Comparison of ENCODE assay signal across 23 cellular contexts in the genomic region with DNA sequence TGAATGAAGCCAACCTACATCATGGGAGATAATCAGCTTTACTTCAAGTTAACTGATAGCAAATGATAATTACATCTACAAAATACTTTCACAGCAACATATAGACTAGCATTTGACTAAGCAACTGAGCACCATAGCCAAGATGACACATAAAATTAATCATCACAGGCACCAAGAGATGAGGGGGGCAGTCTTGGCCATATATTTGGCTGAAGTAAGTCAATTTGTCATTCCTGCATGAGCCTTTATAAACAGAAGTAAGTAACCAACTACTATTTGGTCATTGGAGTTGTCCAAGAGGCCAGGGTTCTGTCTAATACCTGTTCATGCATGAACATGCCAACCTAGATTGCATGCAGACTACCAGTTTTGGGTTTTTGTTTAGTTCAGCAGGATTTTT. TPM values are rescaled to one million over a fixed set of nuclear protein-coding genes. Genes with fewer than 3 reads are reported as not detected.
DNase-seq lines count a peak whose midpoint lies in the region; ATAC-seq and TF ChIP-seq lines count a peak whose summit lies in the region.
"Had no signal": no experiment of that assay in that cellular context is flagged by ENCODE, and none has a peak within 500 bp of the region (broad histone marks: within the 10 kb centered on the region; RNA-seq: fewer than 3 reads in every experiment).

No MANE protein-coding gene starts in this region.

- H3K27ac ChIP-seq in foreskin keratinocyte (no peak overlapping the region), heart left ventricle (peak overlapping the region in 1 of 12 donors; percentile 29), left ventricle myocardium inferior (replicated peaks) (no peak overlapping the region)
- H3K27ac ChIP-seq: C4-2B, upper lobe of right lung had no signal

- H3K27ac Mint-ChIP-seq in CD14-positive monocyte (peak overlapping the region; percentile 69 to 96 (median 86)), activated B cell treated with CpG ODN at 0.5 μM for 24 hours (peak overlapping the region; percentile 20)

- H3K4me3 Mint-ChIP-seq in CD14-positive monocyte (no peak overlapping the region), activated B cell treated with CpG ODN at 0.5 μM for 24 hours (no peak overlapping the region)
- H3K4me3 Mint-ChIP-seq: stimulated activated naive CD8-positive, alpha-beta T cell treated with anti-CD3 and anti-CD28 coated beads, Interleukin-15, Interleukin-2, amounts not matched to agents 100 ng/mL and 50 ng/mL, for 24 hours had no signal

- H3K9me3 ChIP-seq in heart left ventricle (peaks cover 0 to 8% (median 0%) of the 10 kb centered on the region in 12 donors), left ventricle myocardium inferior (replicated peaks) (peaks cover 5% of the 10 kb centered on the region)
- H3K9me3 ChIP-seq: mucosa of descending colon, upper lobe of right lung had no signal

- H3K4me1 ChIP-seq in foreskin keratinocyte (peaks cover 42% of the 10 kb centered on the region), heart left ventricle (peaks cover 0 to 50% (median 0%) of the 10 kb centered on the region in 12 donors), left ventricle myocardium inferior (peaks cover 4% of the 10 kb centered on the region)
- H3K4me1 ChIP-seq: upper lobe of right lung had no signal

- CTCF ChIA-PET in activated B cell treated with CpG ODN at 0.5 μM for 24 hours (lab: Charles Lee), result interaction anchor here (1.0 kb wide), 1 partner anchor 26 kb away, joined by 3 read pairs; no protein-coding TSS in a partner anchor

- H3K9me3 Mint-ChIP-seq in CD14-positive monocyte (peaks cover 0 to 4% (median 0%) of the 10 kb centered on the region in 7 donors), activated B cell treated with CpG ODN at 0.5 μM for 24 hours (no peaks in the 10 kb centered on the region)
- H3K9me3 Mint-ChIP-seq: stimulated activated naive CD8-positive, alpha-beta T cell treated with anti-CD3 and anti-CD28 coated beads, Interleukin-15, Interleukin-2, amounts not matched to agents 100 ng/mL and 50 ng/mL, for 24 hours had no signal

- H3K36me3 ChIP-seq in heart left ventricle, result peaks cover 0 to 8% (median 0%) of the 10 kb centered on the region in 9 donors
- peaks cover 4% of the 10 kb centered on the region for H3K36me3 ChIP-seq in left ventricle myocardium inferior
- H3K36me3 ChIP-seq: upper lobe of right lung had no signal

- DNase-seq in CD14-positive monocyte (ENCODE audit: low spot score), result no peak
- DNase-seq in HS-5 (ENCODE audit: low read depth), result peak; percentile 18
- DNase-seq in activated B cell treated with CpG ODN at 0.5 μM for 24 hours, result no peak
- peak; percentile 41 to 68 for DNase-seq in foreskin keratinocyte
- DNase-seq in heart left ventricle, result no peak
- DNase-seq in left ventricle myocardium inferior, result no peak
- DNase-seq in activated CD8-positive, alpha-beta memory T cell treated with anti-CD3 and anti-CD28 coated beads, Interleukin-2, amount 50 U/mL, for 48 hours, result no peak
- no peak for DNase-seq in stimulated activated CD4-positive, alpha-beta T cell treated with anti-CD3 and anti-CD28 coated beads, Interleukin-4, amount 100 ng/mL, for 1 hour
- DNase-seq: activated CD4-positive, alpha-beta T cell treated with anti-CD3 and anti-CD28 coated beads for 48 hours; activated gamma-delta T cell treated with Interleukin-2 at 50 U/mL for 16 hours; anterior cingulate cortex; DMS153; Karpas-422; mucosa of descending colon; NCI-H1105; NCI-H526; OCI-M1; right cardiac atrium; upper lobe of right lung had no signal

- no peak for TF ChIP-seq POLR2A in heart left ventricle (IDR thresholded peaks at IDR 0.05)

- ATAC-seq in activated B cell treated with CpG ODN at 0.5 μM for 24 hours (ENCODE audit: low read depth) (no peak), foreskin keratinocyte (peak; percentile 73), heart left ventricle (no peak)
- ATAC-seq: mucosa of descending colon, right cardiac atrium, upper lobe of right lung had no signal

- TF ChIP-seq CTCF in CD14-positive monocyte (IDR thresholded peaks at IDR 0.05) (no peak), activated B cell treated with CpG ODN at 0.5 μM for 24 hours (IDR thresholded peaks at IDR 0.05) (no peak), foreskin keratinocyte (conservative IDR thresholded peaks at IDR 0.05) (no peak), heart left ventricle (IDR thresholded peaks at IDR 0.05) (no peak), left ventricle myocardium inferior (IDR thresholded peaks at IDR 0.05; ENCODE audit: borderline replicate concordance) (no peak)

- POLR2A ChIA-PET in activated B cell treated with CpG ODN at 0.5 μM for 24 hours (lab: Charles Lee), result interaction anchor here (2.1 kb wide), 1 partner anchor 19 kb away, joined by 8 read pairs; no protein-coding TSS in a partner anchor

- peaks cover 77% of the 10 kb centered on the region for H3K4me1 Mint-ChIP-seq in CD14-positive monocyte
- H3K4me1 Mint-ChIP-seq in activated B cell treated with CpG ODN at 0.5 μM for 24 hours, result peaks cover 44% of the 10 kb centered on the region

- H3K36me3 Mint-ChIP-seq in CD14-positive monocyte (peaks cover 0 to 5% of the 10 kb centered on the region in 2 donors), activated B cell treated with CpG ODN at 0.5 μM for 24 hours (ENCODE audit: low read depth) (no peaks in the 10 kb centered on the region)

- no peak overlapping the region for H3K4me3 ChIP-seq in heart left ventricle
- no peak overlapping the region for H3K4me3 ChIP-seq in left ventricle myocardium inferior
- H3K4me3 ChIP-seq: mucosa of descending colon, upper lobe of right lung had no signal

- no peaks in the 10 kb centered on the region for H3K27me3 Mint-ChIP-seq in CD14-positive monocyte (ENCODE audit: low read depth in 3 of 3)
- H3K27me3 Mint-ChIP-seq in activated B cell treated with CpG ODN at 0.5 μM for 24 hours, result no peaks in the 10 kb centered on the region
- H3K27me3 Mint-ChIP-seq: stimulated activated naive CD8-positive, alpha-beta T cell treated with anti-CD3 and anti-CD28 coated beads, Interleukin-15, Interleukin-2, amounts not matched to agents 100 ng/mL and 50 ng/mL, for 24 hours had no signal

- H3K27me3 ChIP-seq in foreskin keratinocyte, result no peaks in the 10 kb centered on the region
- no peaks in the 10 kb centered on the region for H3K27me3 ChIP-seq in heart left ventricle
- no peaks in the 10 kb centered on the region for H3K27me3 ChIP-seq in left ventricle myocardium inferior (ENCODE audit: low read depth)
- H3K27me3 ChIP-seq: upper lobe of right lung had no signal

- intact Hi-C loops in CD14-positive monocyte (cut with micrococcal nuclease) (loop anchor here (5.0 to 10.0 kb wide), 4 partner anchors 49 to 109 kb away; partner anchors contain the start of genes CD274 (in 2 of the 2), PDCD1LG2 (in 1 of the 2) and RIC1 (in 1 of the 2)), activated B cell treated with CpG ODN at 0.5 μM for 24 hours (cut with micrococcal nuclease) (no loop called here), heart left ventricle (cut with DNase I) (no loop called here), left ventricle myocardium inferior (cut with micrococcal nuclease) (no loop called here)

RNA-seq across cellular contexts. Expression of gene PDCD1LG2, which starts 53.6 kb away (rescaled TPM):
- polyA plus RNA-seq in CD14-positive monocyte, result under 1 TPM; 0.16 to 0.41 TPM
- total RNA-seq in activated B cell treated with CpG ODN at 0.5 μM for 24 hours, result 2.1 and 2.8 TPM in 2 replicates
- total RNA-seq in foreskin keratinocyte, result 21.9 and 22.9 TPM in 2 replicates
- polyA plus RNA-seq in foreskin keratinocyte, result 9.2 and 10.8 TPM in 2 replicates
- total RNA-seq in heart left ventricle, result 10 to 100 TPM in 1 of 9 donors, 1 to 10 TPM in 5, under 1 TPM in 3; 0.86 to 10.5 (median 1.4) TPM
- under 1 TPM; 0.53 to 0.72 TPM for polyA plus RNA-seq in heart left ventricle
- total RNA-seq in left ventricle myocardium inferior, result 2.0 TPM
- total RNA-seq: H1, SK-MEL-5 had no signal
- polyA plus RNA-seq: H1 had no signal

Comparison
In these comparisons a context has a peak if more than half of its experiments do, and no peak if none do; other contexts are left out.
1. DNase-seq: peak in HS-5 (single experiment) and foreskin keratinocyte (2 of 2); none in CD14-positive monocyte (single experiment), activated B cell treated with CpG ODN at 0.5 μM for 24 hours (single experiment), heart left ventricle (0 of 5), left ventricle myocardium inferior (single experiment), activated CD8-positive, alpha-beta memory T cell treated with anti-CD3 and anti-CD28 coated beads, Interleukin-2, amount 50 U/mL, for 48 hours (single experiment) and stimulated activated CD4-positive, alpha-beta T cell treated with anti-CD3 and anti-CD28 coated beads, Interleukin-4, amount 100 ng/mL, for 1 hour (single experiment).
2. intact Hi-C loops: an anchor here in CD14-positive monocyte (5.0 to 10.0 kb wide); none called in activated B cell treated with CpG ODN at 0.5 μM for 24 hours, heart left ventricle and left ventricle myocardium inferior.